ENCODE assay signal across 21 cellular contexts in the genomic region with DNA sequence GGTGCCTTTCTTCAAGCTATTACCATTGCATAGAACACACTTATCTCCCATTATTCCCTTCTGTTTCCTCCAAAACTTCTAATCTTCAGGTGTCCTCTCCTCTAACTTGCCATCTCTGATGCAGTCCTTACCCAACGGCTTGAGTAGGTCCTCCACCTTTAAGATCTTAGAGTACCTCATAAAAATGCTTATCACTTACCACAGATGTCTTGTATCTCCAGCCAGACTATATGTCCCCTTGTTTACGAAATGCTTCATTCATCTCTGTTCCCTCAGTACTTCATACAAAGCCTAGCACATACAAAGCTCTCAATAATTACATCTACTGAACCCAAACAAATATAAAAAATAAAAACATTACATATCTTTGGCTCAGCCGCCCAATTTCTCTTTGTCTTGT.
"Had no signal": no experiment of that assay in that cellular context is flagged by ENCODE, and none has a peak within 500 bp of the region (broad histone marks: within the 10 kb centered on the region; RNA-seq: fewer than 3 reads in every experiment).

No MANE protein-coding gene starts in this region.

- H3K4me2 ChIP-seq: smooth muscle cell had no signal

- H3K4me3 ChIP-seq: left ventricle myocardium inferior, lung, ovary, right atrium auricular region, right lobe of liver, smooth muscle cell, transverse colon, upper lobe of left lung had no signal

- ATAC-seq: natural killer cell; right lobe of liver; stimulated activated memory B cell treated with anti-CD40 and anti-IgM and Interleukin-4, amounts not matched to agents 10 μg/mL and 1 μg/mL and 100 μg/mL, for 72 hours; stimulated activated naive CD8-positive, alpha-beta T cell treated with anti-CD3 and anti-CD28 coated beads, Interleukin-15, amount 100 ng/mL, for 72 hours had no signal

- DNase-seq: islet precursor cell; left ventricle myocardium inferior; mesendoderm; naive B cell; natural killer cell; nephron progenitor cell; ovary; right lobe of liver; stimulated activated CD4-positive, alpha-beta T cell treated with anti-CD3 and anti-CD28 coated beads, Interleukin-1b, Interleukin-23, amount 100 ng/mL, for 48 hours; stimulated activated CD4-positive, alpha-beta T cell treated with anti-CD3 and anti-CD28 coated beads, Interleukin-2, amount 100 ng/mL, for 48 hours; stimulated activated CD4-positive, alpha-beta T cell treated with anti-CD3 and anti-CD28 coated beads, Interleukin-4, amount 100 ng/mL, for 4 hours; stimulated activated CD8-positive, alpha-beta memory T cell treated with anti-CD3 and anti-CD28 coated beads, Interleukin-4, amount 100 ng/mL, for 48 hours; stimulated activated naive CD4-positive, alpha-beta T cell treated with Interleukin-2 at 50 U/mL for 16 hours; stimulated activated naive CD8-positive, alpha-beta T cell treated with anti-CD3 and anti-CD28 coated beads, Interleukin-15, amount 100 ng/mL, for 72 hours; substantia nigra; transverse colon; upper lobe of left lung had no signal

- H3K36me3 ChIP-seq: left ventricle myocardium inferior, ovary, right atrium auricular region, right lobe of liver, transverse colon, upper lobe of left lung had no signal

- H3K4me1 ChIP-seq: left ventricle myocardium inferior, right atrium auricular region, right lobe of liver, upper lobe of left lung had no signal

- H3K27me3 ChIP-seq: ovary, right atrium auricular region, right lobe of liver, transverse colon, upper lobe of left lung had no signal

- H3K9me3 ChIP-seq: left ventricle myocardium inferior, ovary, right atrium auricular region, right lobe of liver, transverse colon, upper lobe of left lung had no signal

- H3K27ac ChIP-seq: left ventricle myocardium inferior, ovary, right atrium auricular region, right lobe of liver, transverse colon, upper lobe of left lung had no signal
